ENCODE assay signal across 22 cellular contexts in the genomic region with DNA sequence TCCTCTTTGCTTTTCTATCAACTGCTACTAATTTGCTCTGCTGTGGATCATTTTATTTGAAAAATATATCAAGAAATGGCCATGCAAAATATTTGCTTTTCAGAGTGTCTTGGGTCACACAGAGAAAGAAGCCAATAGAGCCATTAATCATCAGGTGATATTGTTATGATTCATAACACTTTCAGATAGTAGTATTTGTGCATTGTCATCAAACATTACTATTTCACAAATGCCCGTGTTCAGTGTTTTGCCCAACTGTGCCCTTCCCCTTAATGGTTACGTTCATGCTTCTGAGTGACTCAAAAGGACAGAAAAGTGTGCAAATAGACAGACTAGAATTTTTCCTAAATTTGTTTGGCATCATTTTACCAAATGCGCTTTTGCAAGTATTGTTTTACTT. TPM values are rescaled to one million over a fixed set of nuclear protein-coding genes. Genes with fewer than 3 reads are reported as not detected.
"Had no signal": no experiment of that assay in that cellular context is flagged by ENCODE, and none has a peak within 500 bp of the region (broad histone marks: within the 10 kb centered on the region; RNA-seq: fewer than 3 reads in every experiment).

No MANE protein-coding gene starts in this region.

- H3K4me1 ChIP-seq: SJSA1 had no signal

- H3K9me3 ChIP-seq: SJSA1 had no signal

- DNase-seq: IMR-90; Karpas-422; KG1; MM.1S; NCI-H1092 treated with DMSO at 0.1 percent for 48 hours; NCI-H1436; NCI-H187; NCI-H2029; NCI-H2081 treated with DMSO at 0.1 percent for 48 hours; NCI-H2171 treated with DMSO at 0.1 percent for 48 hours; NCI-H2227 treated with DMSO at 0.1 percent for 48 hours; NCI-H526 treated with DMSO at 0.1 percent for 48 hours; NCI-H774; NK-92 treated with Interleukin-12 subunit alpha and Interleukin-12 subunit beta, amount 100 ng/mL, for 24 hours; OCI-M1; Right ventricle myocardium superior; SIG-M5 had no signal

- H3K27ac ChIP-seq: SJSA1, SK-N-MC had no signal

- H3K36me3 ChIP-seq: SJSA1 had no signal

- H3K27me3 ChIP-seq: SJSA1 had no signal

- H3K4me3 ChIP-seq: SJSA1, SK-N-MC had no signal

RNA-seq across cellular contexts. Expression of a gene that starts 46.6 kb away (rescaled TPM):
- total RNA-seq: HepG2, HT1080, IMR-90, NCI-H460, Right ventricle myocardium superior, SJSA1 had no signal
